Comparison of ENCODE assay signal across 2 cellular contexts in genomic region chr2:39499336-39499735, GRCh38.
TF ChIP-seq lines count a peak whose summit lies in the region.

No MANE protein-coding gene starts in this region.

TF ChIP-seq in IMR-90, 13 proteins besides CTCF, POLR2A, EP300 and RAD21 (continued from another document):
- no peak for TF ChIP-seq USF2 (IDR thresholded peaks at IDR 0.05; ENCODE audit: low read depth, low read length)
- no peak for TF ChIP-seq RCOR1 (IDR thresholded peaks at IDR 0.05; ENCODE audit: insufficient replicate concordance, low read length)
- TF ChIP-seq MAZ (IDR thresholded peaks at IDR 0.05; ENCODE audit: borderline replicate concordance, low read depth, low read length), result no peak
- no peak for TF ChIP-seq CHD1 (IDR thresholded peaks at IDR 0.05; ENCODE audit: low read depth, low read length)
- TF ChIP-seq RFX5 (IDR thresholded peaks at IDR 0.05; ENCODE audit: low read depth, low read length), result no peak
- no peak for TF ChIP-seq ELK1 (IDR thresholded peaks at IDR 0.05; ENCODE audit: borderline replicate concordance, low read depth, low read length)
- no peak for TF ChIP-seq NFE2L2 (IDR thresholded peaks at IDR 0.05; ENCODE audit: low read depth, low read length)
- no peak for TF ChIP-seq CEBPB (IDR thresholded peaks at IDR 0.05; ENCODE audit: low read depth, low read length)
- no peak for TF ChIP-seq MAFK (IDR thresholded peaks at IDR 0.05; ENCODE audit: low read depth, low read length)

TF ChIP-seq in HepG2, 621 proteins besides CTCF, POLR2A, EP300 and RAD21 (continued from another document):
- TF ChIP-seq THAP7 (CRISPR knock-in tag; IDR thresholded peaks at IDR 0.05), result 0 out of 2 replicates have a peak, but pooled peaks have one; percentile 38
- no peak for TF ChIP-seq ZNF784 (CRISPR knock-in tag; IDR thresholded peaks at IDR 0.05; ENCODE audit: borderline replicate concordance)
- TF ChIP-seq ZNF337 (CRISPR knock-in tag; IDR thresholded peaks at IDR 0.05; ENCODE audit: borderline replicate concordance, low read depth), result no peak
- TF ChIP-seq ZNF652 (CRISPR knock-in tag; IDR thresholded peaks at IDR 0.05; ENCODE audit: borderline replicate concordance, low read depth), result no peak
- TF ChIP-seq MEIS2 (CRISPR knock-in tag; IDR thresholded peaks at IDR 0.05), result no peak
- no peak for TF ChIP-seq RFX5 (IDR thresholded peaks at IDR 0.05; ENCODE audit: low read depth, low read length)
